ENCODE assay signal across 28 cellular contexts in the genomic region with DNA sequence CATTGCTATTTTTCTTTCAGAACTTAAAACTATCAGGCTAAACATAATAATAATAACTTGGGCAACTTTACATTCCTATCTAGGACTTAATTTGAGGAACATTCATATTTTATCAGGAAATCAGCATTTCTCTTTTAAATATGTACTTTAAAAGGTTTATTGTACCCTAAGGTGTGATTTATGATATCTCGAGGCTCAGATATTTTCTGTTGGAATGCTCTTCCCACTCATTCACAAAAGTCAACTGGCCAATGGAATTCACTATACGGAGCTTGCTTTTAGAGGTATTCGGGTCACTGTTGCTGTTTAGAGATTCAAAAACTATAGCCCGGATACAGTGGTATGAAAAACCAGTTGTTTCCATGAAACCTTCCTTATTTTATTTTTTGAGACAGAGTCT.
"Had no signal": no experiment of that assay in that cellular context is flagged by ENCODE, and none has a peak within 500 bp of the region (broad histone marks: within the 10 kb centered on the region; RNA-seq: fewer than 3 reads in every experiment).

No MANE protein-coding gene starts in this region.

- DNase-seq: activated B cell treated with CpG ODN at 0.5 μM for 24 hours; activated CD4-positive, alpha-beta T cell treated with anti-CD3 and anti-CD28 coated beads, Interleukin-2, amount 50 U/mL, for 4 hours; activated naive CD4-positive, alpha-beta T cell; activated T-cell treated with anti-CD3 and anti-CD28 coated beads for 4 hours; activated T-cell treated with anti-CD3 and anti-CD28 coated beads, Interleukin-2, amount 50 U/mL, for 72 hours; cerebellar nuclear complex; colonic mucosa; effector memory CD8-positive, alpha-beta T cell; foreskin fibroblast; kidney glomerular epithelial cell; left lung; lower lobe of right lung; mesendoderm; naive B cell; pancreas; retina; stimulated activated CD4-positive, alpha-beta T cell treated with anti-CD3 and anti-CD28 coated beads, Interleukin-1b, Interleukin-23, amount 100 ng/mL, for 48 hours; stimulated activated CD4-positive, alpha-beta T cell treated with anti-CD3 and anti-CD28 coated beads, Interleukin-4, amount 100 ng/mL, for 4 hours; stimulated activated CD8-positive, alpha-beta memory T cell treated with anti-CD3 and anti-CD28 coated beads, Interleukin-4, amount 100 ng/mL, for 48 hours; stimulated activated naive B cell treated with anti-CD40 and anti-IgM and Interleukin-4, amounts not matched to agents 10 μg/mL and 1 μg/mL and 100 μg/mL, for 72 hours; stomach; T-helper 1 cell; thyroid gland; upper lobe of right lung had no signal

- H3K4me3 Mint-ChIP-seq: activated B cell treated with CpG ODN at 0.5 μM for 24 hours; activated T-cell treated with anti-CD3 and anti-CD28 coated beads, Interleukin-2, amount 50 U/mL, for 72 hours; effector memory CD8-positive, alpha-beta T cell; naive B cell; stimulated activated naive B cell treated with anti-CD40 and anti-IgM and Interleukin-4, amounts not matched to agents 10 μg/mL and 1 μg/mL and 100 μg/mL, for 72 hours; T-helper 2 cell treated with Interferon-gamma antibody and Interleukin-4, amounts not matched to agents 5 μg/mL and 100 μg/mL, for 36 hours had no signal

- H3K9me3 Mint-ChIP-seq: activated B cell treated with CpG ODN at 0.5 μM for 24 hours; activated T-cell treated with anti-CD3 and anti-CD28 coated beads, Interleukin-2, amount 50 U/mL, for 72 hours; T-helper 2 cell treated with Interferon-gamma antibody and Interleukin-4, amounts not matched to agents 5 μg/mL and 100 μg/mL, for 36 hours had no signal

- H3K4me3 ChIP-seq: colonic mucosa, left lung, lower lobe of right lung, pancreas, prostate gland, smooth muscle cell, stomach, thyroid gland, upper lobe of right lung had no signal

- H3K36me3 Mint-ChIP-seq: activated naive CD4-positive, alpha-beta T cell treated with anti-CD3 and anti-CD28 coated beads, Interleukin-2, amount 50 U/mL, for 72 hours; naive B cell; stimulated activated naive B cell treated with anti-CD40 and anti-IgM and Interleukin-4, amounts not matched to agents 10 μg/mL and 1 μg/mL and 100 μg/mL, for 72 hours had no signal

- H3K27ac Mint-ChIP-seq: activated B cell treated with CpG ODN at 0.5 μM for 24 hours; activated naive CD4-positive, alpha-beta T cell treated with anti-CD3 and anti-CD28 coated beads, Interleukin-2, amount 50 U/mL, for 72 hours; activated T-cell treated with anti-CD3 and anti-CD28 coated beads, Interleukin-2, amount 50 U/mL, for 72 hours; effector memory CD8-positive, alpha-beta T cell; naive B cell; stimulated activated naive B cell treated with anti-CD40 and anti-IgM and Interleukin-4, amounts not matched to agents 10 μg/mL and 1 μg/mL and 100 μg/mL, for 72 hours; T-helper 2 cell treated with Interferon-gamma antibody and Interleukin-4, amounts not matched to agents 5 μg/mL and 100 μg/mL, for 36 hours had no signal

- H3K9me3 ChIP-seq: colonic mucosa, left lung, lower lobe of right lung, pancreas, prostate gland, stomach, thyroid gland, upper lobe of right lung had no signal

- H3K27me3 ChIP-seq: colonic mucosa, left lung, pancreas, stomach, thyroid gland, upper lobe of right lung had no signal

- H3K4me1 ChIP-seq: colonic mucosa, left lung, lower lobe of right lung, pancreas, prostate gland, stomach, thyroid gland, upper lobe of right lung had no signal

- H3K36me3 ChIP-seq: colonic mucosa, left lung, lower lobe of right lung, pancreas, prostate gland, stomach, thyroid gland, upper lobe of right lung had no signal

- H3K27ac ChIP-seq: colonic mucosa, pancreas, prostate gland, stomach, thyroid gland, upper lobe of right lung had no signal

- H3K27me3 Mint-ChIP-seq: activated B cell treated with CpG ODN at 0.5 μM for 24 hours; effector memory CD8-positive, alpha-beta T cell; naive B cell; stimulated activated naive B cell treated with anti-CD40 and anti-IgM and Interleukin-4, amounts not matched to agents 10 μg/mL and 1 μg/mL and 100 μg/mL, for 72 hours had no signal

- H3K4me1 Mint-ChIP-seq: activated B cell treated with CpG ODN at 0.5 μM for 24 hours; naive B cell; stimulated activated naive B cell treated with anti-CD40 and anti-IgM and Interleukin-4, amounts not matched to agents 10 μg/mL and 1 μg/mL and 100 μg/mL, for 72 hours had no signal
